Comparison of ENCODE assay signal across 8 cellular contexts in genomic region chr3:66037330-66037985, GRCh38. TPM values are rescaled to one million over a fixed set of nuclear protein-coding genes. Genes with fewer than 3 reads are reported as not detected.
DNase-seq lines count a peak whose midpoint lies in the region; ATAC-seq and TF ChIP-seq lines count a peak whose summit lies in the region.

No MANE protein-coding gene starts in this region.

- H3K9me3 Mint-ChIP-seq in Calu3 (ENCODE audit: low read depth, unreplicated experiment) (no peaks in the 10 kb centered on the region), brain (no peaks in the 10 kb centered on the region)

- WGBS in smooth muscle cell (ENCODE audit: low lambda C conversion rate): under 1% methylated on average over 33 of the region's 33 CpGs

- H3K9ac ChIP-seq in KMS-11: peak overlapping the region; percentile 84
- H3K9ac ChIP-seq in smooth muscle cell (ENCODE audit: low read depth): peak overlapping the region; percentile 86

- peaks cover 28% of the 10 kb centered on the region for H3K4me1 Mint-ChIP-seq in Calu3 (ENCODE audit: low read depth, unreplicated experiment)
- H3K4me1 Mint-ChIP-seq in brain: peaks cover 28% of the 10 kb centered on the region

- H4K20me1 ChIP-seq in KMS-11 (ENCODE audit: insufficient read depth) (no peaks in the 10 kb centered on the region), smooth muscle cell (ENCODE audit: low read depth) (peaks cover 41% of the 10 kb centered on the region)

- H3F3A ChIP-seq in smooth muscle cell (ENCODE audit: low read depth): peaks cover 12% of the 10 kb centered on the region

- H3K4me2 ChIP-seq in KMS-11 (peak overlapping the region; percentile 73), smooth muscle cell (peak overlapping the region; percentile 92)

- H3K36me3 ChIP-seq in KMS-11 (ENCODE audit: insufficient read depth): no peaks in the 10 kb centered on the region
- no peaks in the 10 kb centered on the region for H3K36me3 ChIP-seq in smooth muscle cell (ENCODE audit: low read depth)

- DNase-seq in Calu3 (peak; percentile 73), iPS-NIHi7 (ENCODE audit: extremely low spot score) (peak; percentile 75), smooth muscle cell (lab: John Stamatoyannopoulos, UW; ENCODE audit: unreplicated experiment) (no peak), NOMO-1 treated with DMSO at 0.1 percent for 48 hours (lab: John Stamatoyannopoulos, UW; ENCODE audit: unreplicated experiment) (no peak)

- ATAC-seq in GM19397 (IDR thresholded peaks at IDR 0.05; ENCODE audit: unreplicated experiment) (no peak), GM18519 (IDR thresholded peaks at IDR 0.05; ENCODE audit: low FRiP score, unreplicated experiment) (no peak)

- intact Hi-C loops in Calu3 (cut with micrococcal nuclease; ENCODE audit: unreplicated experiment): loop anchor here (2.0 to 10.0 kb wide), 7 partner anchors 40 to 253 kb away; no protein-coding TSS in a partner anchor

- H3K36me3 Mint-ChIP-seq in Calu3 (ENCODE audit: insufficient read depth, unreplicated experiment) (peaks cover 58% of the 10 kb centered on the region), brain (no peaks in the 10 kb centered on the region)

- peak overlapping the region; percentile 84 for H3K27ac ChIP-seq in KMS-11
- H3K27ac ChIP-seq in smooth muscle cell (ENCODE audit: low read depth): peak overlapping the region; percentile 92

- H3K4me1 ChIP-seq in KMS-11 (ENCODE audit: low read depth, poor library complexity, severe bottlenecking): peaks cover 17% of the 10 kb centered on the region
- peaks cover 24% of the 10 kb centered on the region for H3K4me1 ChIP-seq in smooth muscle cell (ENCODE audit: low read depth)

- peak overlapping the region; percentile 42 for H3K27ac Mint-ChIP-seq in Calu3 (ENCODE audit: unreplicated experiment)
- peak overlapping the region; percentile 59 to 98 (median 97) for H3K27ac Mint-ChIP-seq in brain

- no peaks in the 10 kb centered on the region for H3K9me3 ChIP-seq in smooth muscle cell (replicated peaks; ENCODE audit: low read depth)

- no peaks in the 10 kb centered on the region for H3K27me3 ChIP-seq in KMS-11 (ENCODE audit: insufficient read depth, low read depth)
- H3K27me3 ChIP-seq in smooth muscle cell (ENCODE audit: low read depth): no peaks in the 10 kb centered on the region

- H3K4me3 ChIP-seq in KMS-11 (IDR thresholded peaks at IDR 0.05; ENCODE audit: insufficient read depth, low read depth, low read length): peak overlapping the region; percentile 19
- H3K4me3 ChIP-seq in smooth muscle cell: peak overlapping the region; percentile 91

- CTCF ChIA-PET in Calu3 (lab: Charles Lee): interaction anchor here (0.7 to 2.3 kb wide), 4 partner anchors 74 to 103 kb away, joined by 4 to 12 read pairs (median 4); no protein-coding TSS in a partner anchor

- no peaks in the 10 kb centered on the region for H3K27me3 Mint-ChIP-seq in Calu3 (ENCODE audit: unreplicated experiment)
- H3K27me3 Mint-ChIP-seq in brain: peaks cover 43% of the 10 kb centered on the region

- BruUV-seq in Calu3 (replicated peaks; lab: Mats Ljungman, UMichigan): TSS peak; percentile 75

- peak overlapping the region; percentile 85 for H2AFZ ChIP-seq in KMS-11 (ENCODE audit: low read depth)
- peak overlapping the region; percentile 75 for H2AFZ ChIP-seq in smooth muscle cell (ENCODE audit: low read depth)

- H3K79me2 ChIP-seq in KMS-11 (ENCODE audit: insufficient read depth, low read depth) (peaks cover 11% of the 10 kb centered on the region; the same call in 1 of the 2 replicates), smooth muscle cell (ENCODE audit: low read depth) (peaks cover 48% of the 10 kb centered on the region)

- no peak for TF ChIP-seq CTCF in Calu3 (IDR thresholded peaks at IDR 0.05; ENCODE audit: unreplicated experiment)
- TF ChIP-seq CTCF in KMS-11 (conservative IDR thresholded peaks at IDR 0.05; ENCODE audit: low read depth, low read length): 0 out of 2 replicates have a peak, but pooled peaks have one; percentile 0
- TF ChIP-seq CTCF in brain (conservative IDR thresholded peaks at IDR 0.05): peak; percentile 26 to 27
- TF ChIP-seq CTCF in smooth muscle cell (IDR thresholded peaks at IDR 0.05; ENCODE audit: borderline replicate concordance, insufficient read depth, poor library complexity, severe bottlenecking): peak; percentile 11

- H3K4me3 Mint-ChIP-seq in Calu3 (ENCODE audit: low read depth, unreplicated experiment): peak overlapping the region; percentile 72
- H3K4me3 Mint-ChIP-seq in brain: peak overlapping the region; percentile 99 to 100 (median 100)

RNA-seq across cellular contexts. Expression of gene MAGI1, which starts 1.3 kb away (rescaled TPM):
- total RNA-seq in Calu3 (2022): 75.1 and 76.4 TPM in 2 replicates
- polyA plus RNA-seq in brain (ENCODE audit: insufficient read depth, low read depth, low replicate concordance): 6.5 TPM
- 18.3 and 23.3 TPM in 2 replicates for total RNA-seq in smooth muscle cell
- polyA plus RNA-seq in smooth muscle cell: 9.9 and 11.4 TPM in 2 replicates

Comparison
In these comparisons a context has a peak if more than half of its experiments do, and no peak if none do; other contexts are left out.
1. DNase-seq: peak in Calu3 (single experiment) and iPS-NIHi7 (single experiment); none in smooth muscle cell (single experiment) and NOMO-1 treated with DMSO at 0.1 percent for 48 hours (single experiment).